9 cellular contexts compared by ENCODE assay signal in the genomic region with DNA sequence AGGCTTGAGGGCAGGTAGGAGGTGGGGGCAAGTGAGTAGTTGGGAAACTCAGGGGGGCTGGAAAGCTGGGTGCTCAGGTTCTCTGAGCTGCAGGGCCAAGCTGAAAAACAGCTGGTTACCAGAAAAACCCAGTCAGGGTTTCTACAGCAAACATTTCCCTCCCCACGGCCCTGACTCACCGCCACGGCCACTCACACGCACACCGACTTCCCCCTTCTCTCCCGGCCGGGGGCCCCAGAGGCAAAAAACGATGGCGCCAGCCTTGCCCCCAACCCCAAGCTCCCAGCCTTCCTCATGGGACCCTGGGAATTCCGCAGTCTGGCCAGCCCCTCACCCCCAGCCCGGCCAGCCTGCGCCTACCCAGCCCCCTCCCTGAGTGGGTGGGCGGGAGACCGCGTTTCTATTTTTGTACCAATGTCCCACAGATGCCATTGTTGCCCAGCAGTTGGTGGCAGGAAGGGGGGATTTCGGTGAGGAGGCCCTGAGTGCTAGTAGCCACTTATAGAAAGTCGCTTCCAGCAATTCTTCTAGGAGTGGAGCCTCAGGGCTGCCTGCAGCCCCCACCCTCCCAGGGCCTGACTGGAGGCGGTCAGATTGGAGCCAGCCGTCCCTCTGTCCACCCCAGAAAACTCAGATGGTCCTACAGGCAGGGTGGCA. TPM values are rescaled to one million over a fixed set of nuclear protein-coding genes. Genes with fewer than 3 reads are reported as not detected.
DNase-seq lines count a peak whose midpoint lies in the region; TF ChIP-seq lines count a peak whose summit lies in the region.
"Had no signal": no experiment of that assay in that cellular context is flagged by ENCODE, and none has a peak within 500 bp of the region (broad histone marks: within the 10 kb centered on the region; RNA-seq: fewer than 3 reads in every experiment).

No MANE protein-coding gene starts in this region.

- no peak for TF ChIP-seq POLR2A in prostate gland (IDR thresholded peaks at IDR 0.05)

- peaks cover 28 to 44% of the 10 kb centered on the region in 2 donors for H3K36me3 Mint-ChIP-seq in CD14-positive monocyte

- no peaks in the 10 kb centered on the region for H3K9me3 ChIP-seq in prostate gland

- H3K4me3 ChIP-seq in prostate gland: no peak overlapping the region

- TF ChIP-seq CTCF in CD14-positive monocyte (IDR thresholded peaks at IDR 0.05) (no peak), RWPE1 (conservative IDR thresholded peaks at IDR 0.05; ENCODE audit: low read depth) (no peak), prostate gland (IDR thresholded peaks at IDR 0.05) (no peak)

- CTCF ChIA-PET in RWPE1 (lab: Yijun Ruan, JAX): interaction anchor here (0.7 kb wide), 1 partner anchor 11 kb away, joined by 4 read pairs; no protein-coding TSS in a partner anchor

- H3K27me3 ChIP-seq in prostate gland (replicated peaks; ENCODE audit: insufficient read depth): no peaks in the 10 kb centered on the region

- H3K27ac ChIP-seq in RWPE1: peak overlapping the region; percentile 4
- H3K27ac ChIP-seq in prostate gland: peak overlapping the region; percentile 34 to 63

- no peaks in the 10 kb centered on the region for H3K36me3 ChIP-seq in prostate gland

- H3K4me3 Mint-ChIP-seq in CD14-positive monocyte: peak overlapping the region; percentile 27 to 57

- POLR2A ChIA-PET in RWPE1 (lab: Yijun Ruan, JAX; ENCODE audit: low non-redundant PET): no interaction called here

- intact Hi-C loops in CD14-positive monocyte (cut with micrococcal nuclease) (loop anchor here in 1 of 2 donors (2.0 to 5.0 kb wide), 2 partner anchors 34 to 55 kb away; a partner anchor contains a TSS), prostate gland (cut with DNase I) (no loop called here)

- no peaks in the 10 kb centered on the region for H3K4me1 ChIP-seq in prostate gland (replicated peaks)

- WGBS in prostate gland: 59% methylated on average over 19 of the region's 19 CpGs

- peak overlapping the region; percentile 97 to 99 (median 98) for H3K27ac Mint-ChIP-seq in CD14-positive monocyte

- H3K4me1 Mint-ChIP-seq in CD14-positive monocyte: peaks cover 56% of the 10 kb centered on the region

- peaks cover 0 to 4% (median 0%) of the 10 kb centered on the region in 7 donors for H3K9me3 Mint-ChIP-seq in CD14-positive monocyte

- DNase-seq in CD14-positive monocyte (ENCODE audit: low spot score): peak; percentile 93
- no peak for DNase-seq in RWPE1 (ENCODE audit: low spot score)
- peak; percentile 81 for DNase-seq in fibroblast of peridontal ligament (ENCODE audit: extremely low read depth)
- no peak for DNase-seq in prostate gland (ENCODE audit: low spot score)
- DNase-seq in foreskin melanocyte: no peak
- no peak for DNase-seq in KG1 (lab: John Stamatoyannopoulos, UW)
- DNase-seq in cerebellar nuclear complex (lab: John Stamatoyannopoulos, UW): no peak
- no peak for DNase-seq in HT-29 (ENCODE audit: low spot score)
- DNase-seq: T-helper 9 cell had no signal

- peaks cover 2 to 6% (median 5%) of the 10 kb centered on the region in 3 donors for H3K27me3 Mint-ChIP-seq in CD14-positive monocyte (ENCODE audit: low read depth in 3 of 3)

RNA-seq across cellular contexts. Expression of a gene that starts 18.4 kb away (rescaled TPM):
- polyA plus RNA-seq in CD14-positive monocyte: 10 to 100 TPM; 15.7 to 26.0 TPM
- total RNA-seq in prostate gland: 100 to 1,000 TPM in 1 of 2 donors, 10 to 100 TPM in 1; 24.3 to 336 TPM
- total RNA-seq in HT-29 (2014; rRNA removed; shearing (Covaris generic)): 6.1 and 6.4 TPM in 2 replicates

RNA-seq across cellular contexts. Expression of a gene that starts 33.4 kb away (rescaled TPM):
- polyA plus RNA-seq in CD14-positive monocyte: 10 to 100 TPM; 21.3 to 25.2 TPM
- total RNA-seq in prostate gland: 100 to 1,000 TPM; 117 TPM
- total RNA-seq in HT-29 (2014; rRNA removed; shearing (Covaris generic)): 180 and 200 TPM in 2 replicates

RNA-seq across cellular contexts. Expression of a gene that starts 41.4 kb away (rescaled TPM):
- not detected for polyA plus RNA-seq in CD14-positive monocyte
- 100 to 1,000 TPM in 1 of 2 donors, 10 to 100 TPM in 1; 22.2 to 123 TPM for total RNA-seq in prostate gland
- 85.0 and 101 TPM in 2 replicates for total RNA-seq in HT-29 (2014; rRNA removed; shearing (Covaris generic))

RNA-seq across cellular contexts. Expression of a gene that starts 50.2 kb away (rescaled TPM):
- 10 to 100 TPM; 24.9 to 26.4 TPM for polyA plus RNA-seq in CD14-positive monocyte
- 100 to 1,000 TPM in 1 of 2 donors, 10 to 100 TPM in 1; 60.3 to 130 TPM for total RNA-seq in prostate gland
- 42.6 and 45.4 TPM in 2 replicates for total RNA-seq in HT-29 (2014; rRNA removed; shearing (Covaris generic))

RNA-seq across cellular contexts. Expression of a gene that starts 57.6 kb away (rescaled TPM):
- polyA plus RNA-seq in CD14-positive monocyte: 10 to 100 TPM; 11.5 to 20.5 TPM
- 10 to 100 TPM in 1 of 2 donors, 1 to 10 TPM in 1; 5.5 to 11.4 TPM for total RNA-seq in prostate gland
- not detected in 2 replicates for total RNA-seq in HT-29 (2014; rRNA removed; shearing (Covaris generic))

Comparison
In these comparisons a context has a peak if more than half of its experiments do, and no peak if none do; other contexts are left out.
1. DNase-seq: peak in CD14-positive monocyte (single experiment) and fibroblast of peridontal ligament (single experiment); none in RWPE1 (single experiment), prostate gland (single experiment), foreskin melanocyte (single experiment), KG1 (single experiment), cerebellar nuclear complex (0 of 2) and HT-29 (single experiment).